In the genomic region with DNA sequence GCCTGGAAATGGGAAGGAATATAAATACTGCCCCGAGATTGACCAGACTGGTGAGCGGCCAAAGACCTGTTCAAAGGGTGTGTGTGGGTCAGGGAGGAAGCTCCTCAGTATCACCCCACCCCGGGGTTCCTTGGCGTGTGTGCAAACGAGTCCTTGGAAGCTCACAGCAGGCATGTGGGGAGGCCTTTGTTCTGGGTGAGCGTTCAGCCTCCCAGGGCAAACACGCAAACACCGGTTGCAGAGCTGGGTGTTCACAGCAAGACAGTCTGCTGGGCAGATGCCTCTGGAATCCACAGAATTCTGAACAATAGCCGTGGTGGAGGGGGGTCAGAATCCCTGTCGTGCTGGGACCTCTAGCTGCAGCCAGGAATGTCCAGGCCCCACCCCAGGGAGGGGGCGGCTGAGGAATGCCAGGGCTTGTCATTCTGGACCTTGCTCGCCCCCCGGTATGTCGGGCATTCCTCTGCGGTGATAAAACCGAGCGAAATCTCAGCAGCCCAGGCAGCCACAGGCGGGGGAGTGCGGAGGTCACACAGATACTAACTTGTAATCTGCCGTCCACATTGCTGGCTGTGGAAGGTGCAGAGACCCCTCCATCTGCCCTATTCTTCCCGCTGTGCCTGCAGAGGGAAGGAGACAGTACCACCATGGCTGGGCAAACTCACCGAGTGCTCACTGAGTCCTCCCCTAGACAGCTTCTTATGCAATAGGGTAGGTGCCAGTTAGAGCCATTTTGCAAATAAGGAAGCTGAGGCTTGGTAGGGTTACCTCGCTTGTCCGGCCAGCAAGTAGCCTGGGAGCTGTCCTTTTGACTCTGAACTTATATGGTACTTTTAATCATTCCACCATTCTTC, we compare ENCODE assay signal across 7 cellular contexts. TPM values are rescaled to one million over a fixed set of nuclear protein-coding genes. Genes with fewer than 3 reads are reported as not detected.
DNase-seq lines count a peak whose midpoint lies in the region; ATAC-seq and TF ChIP-seq lines count a peak whose summit lies in the region.
"Not testable (repeated sequence)": the region's sequence is repeated elsewhere in the genome, so short reads cannot be mapped to it uniquely, and the experiment has no call there.

No MANE protein-coding gene starts in this region.

- H3K4me3 ChIP-seq in RWPE2 (ENCODE audit: severe bottlenecking), result not testable (repeated sequence)

- peaks cover 12% of the 10 kb centered on the region for H3K36me3 Mint-ChIP-seq in chondrocyte (ENCODE audit: low read depth)

- H3K9me3 Mint-ChIP-seq in chondrocyte (ENCODE audit: low read depth), result not testable (repeated sequence)

- H3K9me3 ChIP-seq in RWPE2 (ENCODE audit: severe bottlenecking), result not testable (repeated sequence)

- H3K27me3 ChIP-seq in RWPE2 (ENCODE audit: insufficient read depth, poor library complexity, severe bottlenecking), result not testable (repeated sequence)

- peak overlapping the region; percentile 40 for H3K4me3 Mint-ChIP-seq in chondrocyte (ENCODE audit: unreplicated experiment)

- peaks cover 17% of the 10 kb centered on the region for H3K4me1 ChIP-seq in RWPE2 (ENCODE audit: insufficient read depth, poor library complexity, severe bottlenecking)

- H3K4me1 Mint-ChIP-seq in chondrocyte (ENCODE audit: low read depth), result peaks cover 46% of the 10 kb centered on the region

- peaks cover 35% of the 10 kb centered on the region for H3K36me3 ChIP-seq in RWPE2 (ENCODE audit: low read depth)

- not testable (repeated sequence) for H3K27me3 Mint-ChIP-seq in chondrocyte (ENCODE audit: low read depth)

- not testable (repeated sequence) for TF ChIP-seq CTCF in RWPE2 (IDR thresholded peaks at IDR 0.05; ENCODE audit: poor library complexity, severe bottlenecking); chondrocyte (IDR thresholded peaks at IDR 0.05)

- peak overlapping the region; percentile 97 for H3K27ac Mint-ChIP-seq in chondrocyte (ENCODE audit: unreplicated experiment)

- peak; percentile 75 for ATAC-seq in RWPE2 (ENCODE audit: low read depth)

- peak overlapping the region; percentile 98 for H3K27ac ChIP-seq in RWPE2 (ENCODE audit: poor library complexity, severe bottlenecking)

- DNase-seq in EL, result peak; percentile 95
- DNase-seq in LoVo (ENCODE audit: low spot score), result peak; percentile 88
- DNase-seq in RWPE2 (ENCODE audit: low spot score), result peak; percentile 98
- DNase-seq in activated T-cell treated with anti-CD3 and anti-CD28 coated beads, Interleukin-2, amount 50 U/mL, for 1 hour, result peak; percentile 21
- not testable (repeated sequence) for DNase-seq in chondrocyte (ENCODE audit: low spot score)
- DNase-seq in iris pigment epithelial cell (ENCODE audit: low read depth), result peak; percentile 88
- DNase-seq in pons (ENCODE audit: low spot score), result peak; percentile 43

RNA-seq across cellular contexts. Expression of gene SLC7A5, which starts 1.3 kb away (rescaled TPM):
- 53.6 to 249 TPM (median 248 TPM) in 3 replicates for total RNA-seq in chondrocyte
